8 cellular contexts compared by ENCODE assay signal in genomic region chr5:132867046-132867451, GRCh38. TPM values are rescaled to one million over a fixed set of nuclear protein-coding genes. Genes with fewer than 3 reads are reported as not detected.
DNase-seq lines count a peak whose midpoint lies in the region; ATAC-seq and TF ChIP-seq lines count a peak whose summit lies in the region.

No MANE protein-coding gene starts in this region.

- ATAC-seq in GM18870 (IDR thresholded peaks at IDR 0.05; ENCODE audit: unreplicated experiment) (peak; percentile 0), HG03354 (IDR thresholded peaks at IDR 0.05; ENCODE audit: poor library complexity, severe bottlenecking, unreplicated experiment) (peak; percentile 39)

- H3K36me3 ChIP-seq in brain microvascular endothelial cell (replicated peaks): peaks cover 29% of the 10 kb centered on the region
- peaks cover 19 to 24% of the 10 kb centered on the region in 2 donors for H3K36me3 ChIP-seq in mucosa of rectum (ENCODE audit: control insufficient read depth in 2 of 2, insufficient read depth in 2 of 2, low read length in 2 of 2)

- TF ChIP-seq CTCF in brain microvascular endothelial cell (IDR thresholded peaks at IDR 0.05; ENCODE audit: low read depth, low read length, missing control alignments): no peak

- H3K27ac ChIP-seq in brain microvascular endothelial cell (peak overlapping the region; percentile 92), mucosa of rectum (ENCODE audit: low read depth in 2 of 2, low read length in 2 of 2) (peak overlapping the region; percentile 91 to 94)

- H3K4me3 ChIP-seq in brain microvascular endothelial cell (ENCODE audit: low read depth, low read length) (peak overlapping the region; percentile 78), mucosa of rectum (ENCODE audit: low read length in 2 of 2) (peak overlapping the region; percentile 91 to 93)

- H3K27me3 ChIP-seq in brain microvascular endothelial cell (replicated peaks): no peaks in the 10 kb centered on the region
- no peaks in the 10 kb centered on the region for H3K27me3 ChIP-seq in mucosa of rectum (ENCODE audit: control insufficient read depth in 2 of 2, insufficient read depth in 2 of 2, low read length in 2 of 2)

- peak overlapping the region; percentile 97 to 98 for H3K9ac ChIP-seq in mucosa of rectum (ENCODE audit: low read depth in 1 of 2, low read length in 2 of 2)

- in situ Hi-C loops in brain microvascular endothelial cell (cut with HindIII; ENCODE audit: low pct_ligation_motif_present, low sequenced_read_pairs): no loop called here

- DNase-seq in brain microvascular endothelial cell (no peak), NCI-H1436 (lab: John Stamatoyannopoulos, UW) (no peak), NOMO-1 (lab: John Stamatoyannopoulos, UW; ENCODE audit: unreplicated experiment in 2 of 2) (no peak), HuH-7 (ENCODE audit: low spot score) (no peak), SK-N-DZ (ENCODE audit: low spot score) (no peak)

- no peaks in the 10 kb centered on the region for H3K9me3 ChIP-seq in mucosa of rectum (ENCODE audit: control insufficient read depth in 2 of 2, low read length in 2 of 2)

- peaks cover 15 to 17% of the 10 kb centered on the region in 2 donors for H3K4me1 ChIP-seq in mucosa of rectum (ENCODE audit: control insufficient read depth in 2 of 2, insufficient read depth in 2 of 2, low read length in 2 of 2)

RNA-seq across cellular contexts. Expression of gene UQCRQ, which starts 0.6 kb away (rescaled TPM):
- 304 and 322 TPM in 2 replicates for polyA plus RNA-seq in SK-N-DZ (2014; cell fraction: cytosol; rRNA removed)
- 263 and 295 TPM in 2 replicates for polyA plus RNA-seq in SK-N-DZ (2014; cell fraction: nucleus; rRNA removed)

RNA-seq across cellular contexts. Expression of gene GDF9, which starts 0.8 kb away (rescaled TPM):
- polyA plus RNA-seq in SK-N-DZ (2014; cell fraction: cytosol; rRNA removed): 1.2 and 2.4 TPM in 2 replicates
- 3.5 and 3.7 TPM in 2 replicates for polyA plus RNA-seq in SK-N-DZ (2014; cell fraction: nucleus; rRNA removed)

RNA-seq across cellular contexts. Expression of gene LEAP2, which starts 6.4 kb away (rescaled TPM):
- 2.1 and 2.8 TPM in 2 replicates for polyA plus RNA-seq in SK-N-DZ (2014; cell fraction: cytosol; rRNA removed)
- 10.0 and 11.1 TPM in 2 replicates for polyA plus RNA-seq in SK-N-DZ (2014; cell fraction: nucleus; rRNA removed)

RNA-seq across cellular contexts. Expression of gene SHROOM1, which starts 36.6 kb away (rescaled TPM):
- polyA plus RNA-seq in SK-N-DZ (2014; cell fraction: cytosol; rRNA removed): 2.8 and 3.6 TPM in 2 replicates
- 3.9 and 13.1 TPM in 2 replicates for polyA plus RNA-seq in SK-N-DZ (2014; cell fraction: nucleus; rRNA removed)

RNA-seq across cellular contexts. Expression of gene SOWAHA, which starts 53.9 kb away (rescaled TPM):
- polyA plus RNA-seq in SK-N-DZ (2014; cell fraction: cytosol; rRNA removed): 0.68 and 1.9 TPM in 2 replicates
- polyA plus RNA-seq in SK-N-DZ (2014; cell fraction: nucleus; rRNA removed): 0.58 TPM in 1 of 2 replicates, not detected in the other
